Comparison of ENCODE assay signal across 1 cellular context in genomic region chr14:68977741-68978549, GRCh38.
TF ChIP-seq lines count a peak whose summit lies in the region.

No MANE protein-coding gene starts in this region.

TF ChIP-seq in HepG2, 621 proteins besides CTCF, POLR2A, EP300 and RAD21 (continued from another document and continues in another):
- peak; percentile 78 for TF ChIP-seq ZFP91 (CRISPR knock-in tag; IDR thresholded peaks at IDR 0.05; ENCODE audit: borderline replicate concordance)
- no peak; the same call in 1 of the 2 replicates for TF ChIP-seq ZNF879 (CRISPR knock-in tag; IDR thresholded peaks at IDR 0.05)
- no peak for TF ChIP-seq ZNF703 (CRISPR knock-in tag; IDR thresholded peaks at IDR 0.05; ENCODE audit: borderline replicate concordance)
- TF ChIP-seq MLX (CRISPR knock-in tag; IDR thresholded peaks at IDR 0.05): no peak
- no peak for TF ChIP-seq MAZ (IDR thresholded peaks at IDR 0.05; ENCODE audit: borderline replicate concordance, low read depth, low read length)
- TF ChIP-seq MAZ (CRISPR knock-in tag; IDR thresholded peaks at IDR 0.05; ENCODE audit: low read depth): peak; percentile 73
- no peak for TF ChIP-seq USF2 (IDR thresholded peaks at IDR 0.05; ENCODE audit: low read depth, low read length)
- TF ChIP-seq USF2 (CRISPR knock-in tag; IDR thresholded peaks at IDR 0.05; ENCODE audit: borderline replicate concordance): peak; percentile 15; the same call in 1 of the 2 replicates
- TF ChIP-seq CENPBD1 (CRISPR knock-in tag; IDR thresholded peaks at IDR 0.05; ENCODE audit: borderline replicate concordance, low read depth): no peak
- TF ChIP-seq MNT (IDR thresholded peaks at IDR 0.05): no peak
- TF ChIP-seq MLXIP (CRISPR knock-in tag; IDR thresholded peaks at IDR 0.05; ENCODE audit: borderline replicate concordance): no peak
- TF ChIP-seq PCBP2 (optimal IDR thresholded peaks at IDR 0.05; ENCODE audit: low read depth, low read length, poor library complexity, severe bottlenecking): no peak
- TF ChIP-seq HNF1A (IDR thresholded peaks at IDR 0.05; ENCODE audit: low read depth): no peak
- peak; percentile 46; the same call in 1 of the 2 replicates for TF ChIP-seq HNF1A (CRISPR knock-in tag; IDR thresholded peaks at IDR 0.05; ENCODE audit: borderline replicate concordance)
- no peak for TF ChIP-seq ZNF766 (CRISPR knock-in tag; IDR thresholded peaks at IDR 0.05; ENCODE audit: borderline replicate concordance)
- TF ChIP-seq DNMT3B (CRISPR knock-in tag; conservative IDR thresholded peaks at IDR 0.05): no peak
- peak; percentile 10; the same call in 1 of the 2 replicates for TF ChIP-seq ZNF709 (CRISPR knock-in tag; IDR thresholded peaks at IDR 0.05)
- no peak for TF ChIP-seq MZF1 (CRISPR knock-in tag; IDR thresholded peaks at IDR 0.05; ENCODE audit: borderline replicate concordance)
- TF ChIP-seq CREB3 (CRISPR knock-in tag; IDR thresholded peaks at IDR 0.05): no peak
- TF ChIP-seq DBP (CRISPR knock-in tag; IDR thresholded peaks at IDR 0.05; ENCODE audit: not compliant biosample characterization): no peak
- no peak for TF ChIP-seq FOXJ3 (CRISPR knock-in tag; IDR thresholded peaks at IDR 0.05; ENCODE audit: borderline replicate concordance)
- TF ChIP-seq ZNF24 (IDR thresholded peaks at IDR 0.05): no peak
- TF ChIP-seq ZNF619 (CRISPR knock-in tag; IDR thresholded peaks at IDR 0.05): no peak
- no peak for TF ChIP-seq WIZ (CRISPR knock-in tag; IDR thresholded peaks at IDR 0.05)
- TF ChIP-seq FOXK2 (IDR thresholded peaks at IDR 0.05): no peak
- no peak for TF ChIP-seq ZZZ3 (CRISPR knock-in tag; IDR thresholded peaks at IDR 0.05; ENCODE audit: borderline replicate concordance)
- no peak for TF ChIP-seq MBNL3 (CRISPR knock-in tag; conservative IDR thresholded peaks at IDR 0.05)
- TF ChIP-seq ZNF143 (CRISPR knock-in tag; IDR thresholded peaks at IDR 0.05): no peak
- TF ChIP-seq PBX3 (CRISPR knock-in tag; IDR thresholded peaks at IDR 0.05; ENCODE audit: borderline replicate concordance): no peak
- no peak for TF ChIP-seq TBX3 (IDR thresholded peaks at IDR 0.05; ENCODE audit: borderline replicate concordance)
- no peak for TF ChIP-seq PLSCR1 (CRISPR knock-in tag; IDR thresholded peaks at IDR 0.05; ENCODE audit: borderline replicate concordance)
- TF ChIP-seq ZNF784 (CRISPR knock-in tag; IDR thresholded peaks at IDR 0.05; ENCODE audit: borderline replicate concordance): no peak
- no peak for TF ChIP-seq GLMP (CRISPR knock-in tag; IDR thresholded peaks at IDR 0.05; ENCODE audit: borderline replicate concordance)
- TF ChIP-seq SAP130 (CRISPR knock-in tag; IDR thresholded peaks at IDR 0.05; ENCODE audit: low read depth): peak; percentile 46
- no peak for TF ChIP-seq FOXA1 (IDR thresholded peaks at IDR 0.05)
- TF ChIP-seq FOXA1 (CRISPR knock-in tag; IDR thresholded peaks at IDR 0.05): no peak
